ENCODE assay signal across 1 cellular context in the genomic region with DNA sequence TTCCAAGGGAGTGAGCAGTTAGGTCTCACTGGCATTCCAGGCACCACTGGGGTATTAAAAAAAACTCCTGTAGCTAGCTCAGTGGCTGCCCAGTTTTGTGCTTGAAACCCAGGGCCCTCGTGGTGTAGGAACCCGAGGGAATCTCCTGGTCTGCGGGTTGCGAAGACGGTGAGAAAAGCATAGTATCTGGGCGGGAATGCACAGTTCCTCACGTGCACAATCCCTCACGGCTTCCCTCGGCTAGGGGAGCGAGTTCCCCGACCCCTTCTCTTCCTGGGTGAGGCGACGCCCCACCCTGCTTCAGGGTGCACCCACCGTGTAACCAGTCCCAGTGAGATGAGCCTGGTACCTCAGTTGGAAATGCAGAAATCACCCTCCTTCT.
TF ChIP-seq lines count a peak whose summit lies in the region.

No MANE protein-coding gene starts in this region.

TF ChIP-seq in H1, 55 proteins besides CTCF, POLR2A, EP300 and RAD21:
- TF ChIP-seq, protein P1, sequence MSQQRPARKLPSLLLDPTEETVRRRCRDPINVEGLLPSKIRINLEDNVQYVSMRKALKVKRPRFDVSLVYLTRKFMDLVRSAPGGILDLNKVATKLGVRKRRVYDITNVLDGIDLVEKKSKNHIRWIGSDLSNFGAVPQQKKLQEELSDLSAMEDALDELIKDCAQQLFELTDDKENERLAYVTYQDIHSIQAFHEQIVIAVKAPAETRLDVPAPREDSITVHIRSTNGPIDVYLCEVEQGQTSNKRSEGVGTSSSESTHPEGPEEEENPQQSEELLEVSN (IDR thresholded peaks at IDR 0.05), result peak; percentile 90
- TF ChIP-seq, protein P2, sequence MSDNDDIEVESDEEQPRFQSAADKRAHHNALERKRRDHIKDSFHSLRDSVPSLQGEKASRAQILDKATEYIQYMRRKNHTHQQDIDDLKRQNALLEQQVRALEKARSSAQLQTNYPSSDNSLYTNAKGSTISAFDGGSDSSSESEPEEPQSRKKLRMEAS (IDR thresholded peaks at IDR 0.05), result peak; percentile 71
- TF ChIP-seq SP2 (IDR thresholded peaks at IDR 0.05; ENCODE audit: low read length), result no peak
